Comparison of ENCODE assay signal across 8 cellular contexts in genomic region chr11:86418929-86419328, GRCh38. TPM values are rescaled to one million over a fixed set of nuclear protein-coding genes. Genes with fewer than 3 reads are reported as not detected.
DNase-seq lines count a peak whose midpoint lies in the region; ATAC-seq and TF ChIP-seq lines count a peak whose summit lies in the region.

No MANE protein-coding gene starts in this region.

- CTCF ChIA-PET in Calu3 (lab: Charles Lee) = interaction anchor here (1.2 kb wide), 1 partner anchor 58 kb away, joined by 3 read pairs; no protein-coding TSS in a partner anchor

- peak; percentile 53 for ATAC-seq in GM21717 (IDR thresholded peaks at IDR 0.05; ENCODE audit: unreplicated experiment)

- peak; percentile 31 for TF ChIP-seq CTCF in foreskin fibroblast (IDR thresholded peaks at IDR 0.05; ENCODE audit: low read depth, low read length)
- no peak for TF ChIP-seq CTCF in Calu3 (IDR thresholded peaks at IDR 0.05; ENCODE audit: unreplicated experiment)

- peaks cover under 1 to 12% (median 4%) of the 10 kb centered on the region in 3 donors for H3K36me3 Mint-ChIP-seq in immature natural killer cell
- H3K36me3 Mint-ChIP-seq in Calu3 (ENCODE audit: insufficient read depth, unreplicated experiment) = no peaks in the 10 kb centered on the region

- DNase-seq in DMS53 treated with DMSO at 0.1 percent for 48 hours (lab: John Stamatoyannopoulos, UW; ENCODE audit: unreplicated experiment) (peak; percentile 56), RPMI7951 (ENCODE audit: low read depth) (peak; percentile 10), foreskin fibroblast (peak in 1 of 2 donors; percentile 24), NOMO-1 (lab: John Stamatoyannopoulos, UW; ENCODE audit: unreplicated experiment in 2 of 2) (no peak), immature natural killer cell (no peak), HuH-7.5 (ENCODE audit: low spot score) (no peak), Calu3 (no peak)

- no peaks in the 10 kb centered on the region for H3K4me1 Mint-ChIP-seq in immature natural killer cell
- H3K4me1 Mint-ChIP-seq in Calu3 (ENCODE audit: low read depth, unreplicated experiment) = no peaks in the 10 kb centered on the region

- no peak overlapping the region for H3K4me3 ChIP-seq in foreskin fibroblast (ENCODE audit: low read depth in 1 of 2, low read length in 2 of 2)

- H3K27me3 Mint-ChIP-seq in immature natural killer cell (ENCODE audit: low read depth in 3 of 3) (peaks cover 0 to 3% (median 0%) of the 10 kb centered on the region in 3 donors), Calu3 (ENCODE audit: unreplicated experiment) (no peaks in the 10 kb centered on the region)

- no peak overlapping the region for H3K4me3 Mint-ChIP-seq in immature natural killer cell
- H3K4me3 Mint-ChIP-seq in Calu3 (ENCODE audit: low read depth, unreplicated experiment) = no peak overlapping the region

- intact Hi-C loops in Calu3 (cut with micrococcal nuclease; ENCODE audit: unreplicated experiment) = no loop called here

- no TSS peak for BruUV-seq in Calu3 (replicated peaks; lab: Mats Ljungman, UMichigan)

- no peak overlapping the region for H3K27ac Mint-ChIP-seq in immature natural killer cell
- no peak overlapping the region for H3K27ac Mint-ChIP-seq in Calu3 (ENCODE audit: unreplicated experiment)

- no peaks in the 10 kb centered on the region for H3K9me3 Mint-ChIP-seq in immature natural killer cell
- H3K9me3 Mint-ChIP-seq in Calu3 (ENCODE audit: low read depth, unreplicated experiment) = no peaks in the 10 kb centered on the region

RNA-seq across cellular contexts. Expression of gene CCDC81, which starts 44.2 kb away (rescaled TPM):
- total RNA-seq in RPMI7951 (2014; rRNA removed; shearing (Covaris generic)) = 0.12 and 0.29 TPM in 2 replicates
- under 1 TPM in 2 of 3 donors, not detected in 1; 0.13 to 0.40 TPM for polyA plus RNA-seq in immature natural killer cell
- 0.33 TPM in 1 of 2 replicates, not detected in the other for total RNA-seq in Calu3 (2022)

Comparison
In these comparisons a context has a peak if more than half of its experiments do, and no peak if none do; other contexts are left out.
1. DNase-seq: peak in DMS53 treated with DMSO at 0.1 percent for 48 hours (single experiment) and RPMI7951 (single experiment); none in NOMO-1 (0 of 2), immature natural killer cell (0 of 3), HuH-7.5 (single experiment) and Calu3 (single experiment).